In the genomic region with DNA sequence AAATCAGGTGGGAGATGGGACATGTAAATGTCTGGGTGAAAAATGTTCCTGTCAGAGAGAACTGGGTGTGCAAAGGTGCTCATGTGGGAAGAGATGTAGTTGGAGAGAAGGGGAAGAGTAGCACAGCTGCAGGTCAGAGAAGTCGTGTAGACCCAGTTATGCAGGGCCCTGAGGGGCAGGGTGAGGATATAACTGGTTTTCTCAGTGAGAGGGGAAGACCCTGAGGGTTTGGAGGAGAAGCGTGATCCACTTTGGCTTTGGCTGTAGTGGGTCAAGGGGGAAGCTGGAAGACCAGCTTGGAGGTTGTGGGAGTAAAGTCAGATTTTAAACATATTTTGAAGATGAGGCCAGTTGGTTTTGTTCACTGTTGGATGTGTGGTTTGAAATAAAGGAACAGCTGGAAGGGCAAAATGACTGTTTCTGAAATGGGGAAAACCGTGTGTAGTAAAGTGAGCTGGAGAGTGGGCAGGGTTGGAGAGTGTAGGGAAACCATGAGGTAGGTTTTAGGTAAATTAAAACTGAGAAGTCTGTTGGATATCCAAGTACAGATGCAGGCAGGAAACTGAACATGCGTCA, we compare ENCODE assay signal across 13 cellular contexts. TPM values are rescaled to one million over a fixed set of nuclear protein-coding genes. Genes with fewer than 3 reads are reported as not detected.
DNase-seq lines count a peak whose midpoint lies in the region; ATAC-seq and TF ChIP-seq lines count a peak whose summit lies in the region.
"Had no signal": no experiment of that assay in that cellular context is flagged by ENCODE, and none has a peak within 500 bp of the region (broad histone marks: within the 10 kb centered on the region; RNA-seq: fewer than 3 reads in every experiment).

No MANE protein-coding gene starts in this region.

- no peak overlapping the region for H2BK20ac ChIP-seq in IMR-90 (ENCODE audit: low read depth, low read length)

- peak overlapping the region; percentile 45 for H3K27ac Mint-ChIP-seq in activated CD4-positive, alpha-beta T cell treated with anti-CD3 and anti-CD28 coated beads for 36 hours
- no peak overlapping the region for H3K27ac Mint-ChIP-seq in activated CD4-positive, alpha-beta T cell treated with anti-CD3 and anti-CD28 coated beads, Interleukin-2, amount 10 ng/mL, durations not matched to agents 24 days and 14 days
- peak overlapping the region; percentile 49 for H3K27ac Mint-ChIP-seq in central memory CD8-positive, alpha-beta T cell (ENCODE audit: low read depth)
- H3K27ac Mint-ChIP-seq in MCF 10A (ENCODE audit: low read depth, unreplicated experiment): no peak overlapping the region

- no peak for TF ChIP-seq RAD21 in IMR-90 (IDR thresholded peaks at IDR 0.05; ENCODE audit: low read length)

- no peak overlapping the region for H4K12ac ChIP-seq in trophoblast cell (ENCODE audit: low read depth, low read length)

- no peak overlapping the region for H3K9ac ChIP-seq in IMR-90 (ENCODE audit: low read depth, low read length)
- H3K9ac ChIP-seq in trophoblast cell (ENCODE audit: low read length): no peak overlapping the region
- H3K9ac ChIP-seq: BLaER1 had no signal

- H3K56ac ChIP-seq in IMR-90 (ENCODE audit: extremely low read depth, insufficient read depth, low read length): no peak overlapping the region

- H3K23ac ChIP-seq in IMR-90 (ENCODE audit: low read depth, low read length) (0 out of 2 replicates have a peak overlapping the region, but pooled peaks have one; percentile 49), trophoblast cell (ENCODE audit: low read length) (no peak overlapping the region)

- no peak overlapping the region for H3K18ac ChIP-seq in IMR-90 (ENCODE audit: low read depth, low read length)
- no peak overlapping the region for H3K18ac ChIP-seq in trophoblast cell (ENCODE audit: low read length)

- no peaks in the 10 kb centered on the region for H3K9me3 Mint-ChIP-seq in activated CD4-positive, alpha-beta T cell treated with anti-CD3 and anti-CD28 coated beads for 36 hours (ENCODE audit: low read depth)
- no peaks in the 10 kb centered on the region for H3K9me3 Mint-ChIP-seq in activated CD4-positive, alpha-beta T cell treated with anti-CD3 and anti-CD28 coated beads, Interleukin-2, amount 10 ng/mL, durations not matched to agents 24 days and 14 days
- H3K9me3 Mint-ChIP-seq in central memory CD8-positive, alpha-beta T cell: no peaks in the 10 kb centered on the region
- no peaks in the 10 kb centered on the region for H3K9me3 Mint-ChIP-seq in MCF 10A (ENCODE audit: unreplicated experiment)

- no peak overlapping the region for H3K4me3 Mint-ChIP-seq in activated CD4-positive, alpha-beta T cell treated with anti-CD3 and anti-CD28 coated beads for 36 hours
- no peak overlapping the region for H3K4me3 Mint-ChIP-seq in activated CD4-positive, alpha-beta T cell treated with anti-CD3 and anti-CD28 coated beads, Interleukin-2, amount 10 ng/mL, durations not matched to agents 24 days and 14 days
- H3K4me3 Mint-ChIP-seq in central memory CD8-positive, alpha-beta T cell: no peak overlapping the region
- no peak overlapping the region for H3K4me3 Mint-ChIP-seq in MCF 10A (ENCODE audit: unreplicated experiment)

- H4K8ac ChIP-seq in IMR-90 (ENCODE audit: low read depth in 2 of 2, low read length in 2 of 2) (no peak overlapping the region), trophoblast cell (ENCODE audit: low read depth, low read length) (no peak overlapping the region)

- H3K79me1 ChIP-seq in IMR-90 (ENCODE audit: low read depth in 1 of 2, low read length in 2 of 2) (peaks cover 0 to 13% of the 10 kb centered on the region in 2 experiments; a peak in 2 of 4 replicates), trophoblast cell (ENCODE audit: low read length) (no peaks in the 10 kb centered on the region)

- TF ChIP-seq CTCF in IMR-90 (conservative IDR thresholded peaks at IDR 0.05; ENCODE audit: low read depth, low read length) (no peak), A673 (conservative IDR thresholded peaks at IDR 0.05; ENCODE audit: low read depth, low read length) (no peak), MCF 10A (IDR thresholded peaks at IDR 0.05; ENCODE audit: unreplicated experiment) (no peak)

- H2BK15ac ChIP-seq in IMR-90 (ENCODE audit: low read depth, low read length): no peak overlapping the region

- H3K27ac ChIP-seq in IMR-90 (ENCODE audit: insufficient read depth, low read length): no peak overlapping the region
- no peak overlapping the region for H3K27ac ChIP-seq in trophoblast cell (ENCODE audit: low read depth, low read length)
- H3K27ac ChIP-seq in A673 (ENCODE audit: low read depth, low read length, poor library complexity, severe bottlenecking): no peak overlapping the region
- H3K27ac ChIP-seq: 22Rv1, BLaER1 had no signal

- H3K36me3 ChIP-seq in IMR-90 (ENCODE audit: control insufficient read depth, insufficient read depth, low read length) (peaks cover 4% of the 10 kb centered on the region), trophoblast cell (ENCODE audit: control insufficient read depth in 1 of 2, insufficient read depth in 2 of 2, low read length in 2 of 2) (no peaks in the 10 kb centered on the region), A673 (ENCODE audit: insufficient read depth, low read length, poor library complexity, severe bottlenecking) (no peaks in the 10 kb centered on the region)

- no peak overlapping the region for H2AFZ ChIP-seq in IMR-90 (replicated peaks; ENCODE audit: low read length, poor library complexity)
- no peak overlapping the region for H2AFZ ChIP-seq in trophoblast cell (ENCODE audit: insufficient read depth, low read length, poor library complexity)

- no peak overlapping the region for H3K4ac ChIP-seq in IMR-90 (ENCODE audit: low read depth, low read length)
- no peak overlapping the region for H3K4ac ChIP-seq in trophoblast cell (ENCODE audit: low read depth, low read length)

- no peaks in the 10 kb centered on the region for H3K27me3 ChIP-seq in IMR-90 (ENCODE audit: control insufficient read depth, insufficient read depth, low read length)
- H3K27me3 ChIP-seq in trophoblast cell (ENCODE audit: insufficient read depth, low read length): no peaks in the 10 kb centered on the region
- no peaks in the 10 kb centered on the region for H3K27me3 ChIP-seq in A673 (replicated peaks; ENCODE audit: insufficient read depth, low read depth, low read length, poor library complexity)
- H3K27me3 ChIP-seq: BLaER1 had no signal

- DNase-seq in activated CD4-positive, alpha-beta T cell treated with anti-CD3 and anti-CD28 coated beads for 36 hours: no peak
- no peak for DNase-seq in activated CD4-positive, alpha-beta T cell treated with anti-CD3 and anti-CD28 coated beads, Interleukin-2, amount 10 ng/mL, durations not matched to agents 24 days and 14 days
- DNase-seq in IMR-90: peak; percentile 19
- no peak for DNase-seq in central memory CD8-positive, alpha-beta T cell (ENCODE audit: low spot score in 2 of 2)
- peak; percentile 60 to 64 for DNase-seq in trophoblast cell
- no peak for DNase-seq in A673 (ENCODE audit: low spot score)
- no peak for DNase-seq in NCI-H524 (lab: John Stamatoyannopoulos, UW)
- DNase-seq in MCF 10A (ENCODE audit: unreplicated experiment): no peak
- DNase-seq: HCEC 1CT, NCI-H2227 treated with DMSO at 0.1 percent for 48 hours, NCI-H526 had no signal

- intact Hi-C loops in activated CD4-positive, alpha-beta T cell treated with anti-CD3 and anti-CD28 coated beads for 36 hours (cut with DNase I, micrococcal nuclease): no loop called here
- intact Hi-C loops in activated CD4-positive, alpha-beta T cell treated with anti-CD3 and anti-CD28 coated beads, Interleukin-2, amount 10 ng/mL, durations not matched to agents 24 days and 14 days (cut with micrococcal nuclease): no loop called here
- intact Hi-C loops in IMR-90 (cut with micrococcal nuclease): no loop called here
- intact Hi-C loops in A673 (cut with micrococcal nuclease; ENCODE audit: unreplicated experiment): no loop called here
- intact Hi-C loops in MCF 10A (cut with micrococcal nuclease): no loop called here

- H2AK9ac ChIP-seq in IMR-90 (replicated peaks; ENCODE audit: low read depth, low read length, poor library complexity): no peak overlapping the region

- H4K91ac ChIP-seq in IMR-90 (ENCODE audit: insufficient read depth, low read depth, low read length) (no peak overlapping the region), trophoblast cell (ENCODE audit: low read depth, low read length) (no peak overlapping the region)

- H2BK5ac ChIP-seq in IMR-90 (ENCODE audit: low read depth, low read length, poor library complexity, severe bottlenecking): no peak overlapping the region
- no peak overlapping the region for H2BK5ac ChIP-seq in trophoblast cell (ENCODE audit: low read depth, low read length, poor library complexity)

- H3K36me3 Mint-ChIP-seq in activated CD4-positive, alpha-beta T cell treated with anti-CD3 and anti-CD28 coated beads for 36 hours (ENCODE audit: low read depth): peaks cover 25% of the 10 kb centered on the region
- H3K36me3 Mint-ChIP-seq in activated CD4-positive, alpha-beta T cell treated with anti-CD3 and anti-CD28 coated beads, Interleukin-2, amount 10 ng/mL, durations not matched to agents 24 days and 14 days (ENCODE audit: low read depth): peaks cover 18% of the 10 kb centered on the region
- peaks cover 27% of the 10 kb centered on the region for H3K36me3 Mint-ChIP-seq in central memory CD8-positive, alpha-beta T cell (ENCODE audit: insufficient read depth)
- peaks cover 27% of the 10 kb centered on the region for H3K36me3 Mint-ChIP-seq in MCF 10A (ENCODE audit: insufficient read depth, unreplicated experiment)

- no peaks in the 10 kb centered on the region for H3K9me3 ChIP-seq in IMR-90 (ENCODE audit: control insufficient read depth, insufficient read depth, low read length)
- H3K9me3 ChIP-seq in trophoblast cell (ENCODE audit: insufficient read depth, low read depth, low read length): no peaks in the 10 kb centered on the region
- no peaks in the 10 kb centered on the region for H3K9me3 ChIP-seq in A673 (ENCODE audit: low read depth, low read length, poor library complexity, severe bottlenecking)
- H3K9me3 ChIP-seq: BLaER1 had no signal

- H3K27me3 Mint-ChIP-seq in activated CD4-positive, alpha-beta T cell treated with anti-CD3 and anti-CD28 coated beads for 36 hours: no peaks in the 10 kb centered on the region
- no peaks in the 10 kb centered on the region for H3K27me3 Mint-ChIP-seq in activated CD4-positive, alpha-beta T cell treated with anti-CD3 and anti-CD28 coated beads, Interleukin-2, amount 10 ng/mL, durations not matched to agents 24 days and 14 days
- no peaks in the 10 kb centered on the region for H3K27me3 Mint-ChIP-seq in central memory CD8-positive, alpha-beta T cell
- H3K27me3 Mint-ChIP-seq in MCF 10A (ENCODE audit: insufficient read depth, unreplicated experiment): no peaks in the 10 kb centered on the region

- H3K14ac ChIP-seq in IMR-90 (replicated peaks; ENCODE audit: low read depth, low read length) (no peak overlapping the region; the same call in 1 of the 2 replicates), trophoblast cell (ENCODE audit: low read length) (no peak overlapping the region)

- CTCF ChIA-PET in activated CD4-positive, alpha-beta T cell treated with anti-CD3 and anti-CD28 coated beads for 36 hours (lab: Charles Lee): interaction anchor here (1.0 to 1.4 kb wide), 3 partner anchors 10 to 60 kb away, joined by 3 to 5 read pairs (median 4); no protein-coding TSS in a partner anchor
- CTCF ChIA-PET in IMR-90 (lab: Yijun Ruan, JAX) (no interaction called here), A673 (lab: Charles Lee) (no interaction called here), MCF 10A (lab: Yijun Ruan, JAX) (interaction anchor here (0.6 to 4.8 kb wide), 3 partner anchors 44 to 114 kb away, joined by 3 to 27 read pairs (median 3); a partner anchor contains a TSS)

- peaks cover 11% of the 10 kb centered on the region; the same call in 1 of the 2 replicates for H3K9me1 ChIP-seq in IMR-90 (ENCODE audit: insufficient read depth, low read length)

- no peak overlapping the region for H2BK120ac ChIP-seq in IMR-90 (ENCODE audit: low read depth, low read length)
- no peak overlapping the region for H2BK120ac ChIP-seq in trophoblast cell (ENCODE audit: insufficient read depth, low read length, poor library complexity)

- no peak for TF ChIP-seq POLR2A in IMR-90 (IDR thresholded peaks at IDR 0.05; ENCODE audit: low read depth, low read length)

- in situ Hi-C loops in IMR-90 (cut with MboI; ENCODE audit: low sequenced_read_pairs): no loop called here

- dilution Hi-C loops in IMR-90 (cut with HindIII; ENCODE audit: low sequenced_read_pairs, unreplicated experiment): no loop called here

- H2AK5ac ChIP-seq in IMR-90 (ENCODE audit: low read depth, low read length): peak overlapping the region; percentile 2; the same call in 1 of the 2 replicates
- H2AK5ac ChIP-seq in trophoblast cell (ENCODE audit: low read length): no peak overlapping the region

- H2BK12ac ChIP-seq in trophoblast cell (ENCODE audit: low read length): no peak overlapping the region

- H3K4me2 ChIP-seq in IMR-90 (ENCODE audit: low read depth, low read length) (no peak overlapping the region), trophoblast cell (ENCODE audit: low read length) (no peak overlapping the region)
- H3K4me2 ChIP-seq: BLaER1 had no signal

- H3K4me1 ChIP-seq in IMR-90 (ENCODE audit: control insufficient read depth, insufficient read depth, low read length) (no peaks in the 10 kb centered on the region; the same call in 1 of the 2 replicates), trophoblast cell (ENCODE audit: control insufficient read depth in 1 of 2, insufficient read depth in 2 of 2, low read length in 2 of 2) (no peaks in the 10 kb centered on the region), A673 (ENCODE audit: insufficient read depth, low read length, poor library complexity, severe bottlenecking) (no peaks in the 10 kb centered on the region)
- H3K4me1 ChIP-seq: BLaER1 had no signal

- POLR2A ChIA-PET in activated CD4-positive, alpha-beta T cell treated with anti-CD3 and anti-CD28 coated beads for 36 hours (lab: Charles Lee): interaction anchor here (0.7 kb wide), 1 partner anchor 11 kb away, joined by 5 read pairs; no protein-coding TSS in a partner anchor
- POLR2A ChIA-PET in IMR-90 (lab: Charles Lee; ENCODE audit: unreplicated experiment): no interaction called here
- POLR2A ChIA-PET in A673 (lab: Charles Lee; ENCODE audit: low non-redundant PET): no interaction called here
- POLR2A ChIA-PET in MCF 10A (lab: Yijun Ruan, JAX): interaction anchor here (0.7 to 1.6 kb wide), 4 partner anchors 19 to 124 kb away, joined by 3 to 7 read pairs (median 3); a partner anchor contains a TSS

- H3K4me1 Mint-ChIP-seq in activated CD4-positive, alpha-beta T cell treated with anti-CD3 and anti-CD28 coated beads for 36 hours: peaks cover 46% of the 10 kb centered on the region
- H3K4me1 Mint-ChIP-seq in activated CD4-positive, alpha-beta T cell treated with anti-CD3 and anti-CD28 coated beads, Interleukin-2, amount 10 ng/mL, durations not matched to agents 24 days and 14 days: peaks cover 8% of the 10 kb centered on the region
- H3K4me1 Mint-ChIP-seq in central memory CD8-positive, alpha-beta T cell: peaks cover 21% of the 10 kb centered on the region
- H3K4me1 Mint-ChIP-seq in MCF 10A (ENCODE audit: insufficient read depth, unreplicated experiment): peaks cover 7% of the 10 kb centered on the region

- H3K4me3 ChIP-seq in IMR-90 (ENCODE audit: insufficient read depth, low read depth, low read length) (no peak overlapping the region), trophoblast cell (ENCODE audit: low read depth, low read length) (no peak overlapping the region), A673 (ENCODE audit: low read depth, low read length, poor library complexity, severe bottlenecking) (no peak overlapping the region)
- H3K4me3 ChIP-seq: BLaER1 had no signal

- no peaks in the 10 kb centered on the region for H4K20me1 ChIP-seq in IMR-90 (ENCODE audit: insufficient read depth, low read length)

- H3K79me2 ChIP-seq in trophoblast cell (ENCODE audit: control insufficient read depth, insufficient read depth, low read length, poor library complexity): no peaks in the 10 kb centered on the region

- ATAC-seq in activated CD4-positive, alpha-beta T cell treated with anti-CD3 and anti-CD28 coated beads for 36 hours: no peak
- no peak for ATAC-seq in IMR-90 (ENCODE audit: low read depth)
- no peak for ATAC-seq in central memory CD8-positive, alpha-beta T cell (replicated peaks; ENCODE audit: extremely low read depth, poor library complexity, severe bottlenecking)

- BruUV-seq in IMR-90 (replicated peaks; lab: Mats Ljungman, UMichigan) (no TSS peak), A673 (replicated peaks; lab: Mats Ljungman, UMichigan) (no TSS peak), MCF 10A (replicated peaks; lab: Mats Ljungman, UMichigan) (no TSS peak)

- H4K5ac ChIP-seq in IMR-90 (ENCODE audit: low read depth, low read length): no peak overlapping the region

- 75% methylated on average over 2 of the region's 4 CpGs; no CpG with 5 or more reads in 1 of the 2 experiments for WGBS in IMR-90 (ENCODE audit: extremely low coverage in 2 of 2, insufficient read length in 1 of 2), 2 experiments
- WGBS in trophoblast cell (ENCODE audit: extremely low coverage, insufficient coverage, insufficient read length): no CpG with 5 or more reads among the region's 4 CpGs

RNA-seq across cellular contexts. Expression of a gene that starts 44.2 kb away (rescaled TPM):
- total RNA-seq in activated CD4-positive, alpha-beta T cell treated with anti-CD3 and anti-CD28 coated beads for 36 hours: 1 to 10 TPM; 4.9 to 5.2 TPM
- total RNA-seq in activated CD4-positive, alpha-beta T cell treated with anti-CD3 and anti-CD28 coated beads, Interleukin-2, amount 10 ng/mL, durations not matched to agents 24 days and 14 days: 4.9 TPM in 2 replicates
- total RNA-seq in IMR-90 (2012; rRNA removed) (3.9 and 5.6 TPM in 2 replicates), A673 (2021) (not detected in 2 replicates), MCF 10A (2022) (0.27 and 0.30 TPM in 2 replicates)
- 5.3 and 6.0 TPM in 2 replicates for polyA plus RNA-seq in IMR-90 (2012; rRNA removed)
- polyA plus RNA-seq in IMR-90 (2012; cell fraction: cytosol; rRNA removed): 2.1 and 2.9 TPM in 2 replicates
- polyA plus RNA-seq in IMR-90 (2012; cell fraction: nucleus; rRNA removed; ENCODE audit: low replicate concordance): 0.71 and 2.5 TPM in 2 replicates
- 2.1 and 2.3 TPM in 2 replicates for polyA plus RNA-seq in trophoblast cell (2013)

Comparison
In these comparisons a context has a peak if more than half of its experiments do, and no peak if none do; other contexts are left out.
1. H3K27ac Mint-ChIP-seq: peak in activated CD4-positive, alpha-beta T cell treated with anti-CD3 and anti-CD28 coated beads for 36 hours (single experiment) and central memory CD8-positive, alpha-beta T cell (single experiment); none in activated CD4-positive, alpha-beta T cell treated with anti-CD3 and anti-CD28 coated beads, Interleukin-2, amount 10 ng/mL, durations not matched to agents 24 days and 14 days (single experiment) and MCF 10A (single experiment).
2. DNase-seq: peak in IMR-90 (single experiment) and trophoblast cell (2 of 2); none in activated CD4-positive, alpha-beta T cell treated with anti-CD3 and anti-CD28 coated beads for 36 hours (single experiment), activated CD4-positive, alpha-beta T cell treated with anti-CD3 and anti-CD28 coated beads, Interleukin-2, amount 10 ng/mL, durations not matched to agents 24 days and 14 days (single experiment), central memory CD8-positive, alpha-beta T cell (0 of 2), A673 (single experiment), NCI-H524 (0 of 2) and MCF 10A (single experiment).
3. CTCF ChIA-PET loops: an anchor here in activated CD4-positive, alpha-beta T cell treated with anti-CD3 and anti-CD28 coated beads for 36 hours (1.0 to 1.4 kb wide) and MCF 10A (0.6 to 4.8 kb wide); none called in IMR-90 and A673.
4. POLR2A ChIA-PET loops: an anchor here in activated CD4-positive, alpha-beta T cell treated with anti-CD3 and anti-CD28 coated beads for 36 hours (0.7 kb wide) and MCF 10A (0.7 to 1.6 kb wide); none called in IMR-90 and A673.